ENCODE assay signal across 1 cellular context in genomic region chr6:110566346-110567125, GRCh38.
TF ChIP-seq lines count a peak whose summit lies in the region.

No MANE protein-coding gene starts in this region.

TF ChIP-seq in K562, 482 proteins besides CTCF, POLR2A, EP300 and RAD21 (continued from another document):
- TF ChIP-seq MGA (IDR thresholded peaks at IDR 0.05) (no peak), CHAMP1 (IDR thresholded peaks at IDR 0.05) (no peak), ZNF77 (CRISPR knock-in tag; IDR thresholded peaks at IDR 0.05) (no peak), ZNF174 (CRISPR knock-in tag; IDR thresholded peaks at IDR 0.05) (no peak), RBM25 (IDR thresholded peaks at IDR 0.05; ENCODE audit: low read depth, low read length, severe bottlenecking) (no peak), BCOR (IDR thresholded peaks at IDR 0.05) (no peak), RREB1 (CRISPR knock-in tag; IDR thresholded peaks at IDR 0.05) (no peak)
